ENCODE assay signal across 11 cellular contexts in the genomic region with DNA sequence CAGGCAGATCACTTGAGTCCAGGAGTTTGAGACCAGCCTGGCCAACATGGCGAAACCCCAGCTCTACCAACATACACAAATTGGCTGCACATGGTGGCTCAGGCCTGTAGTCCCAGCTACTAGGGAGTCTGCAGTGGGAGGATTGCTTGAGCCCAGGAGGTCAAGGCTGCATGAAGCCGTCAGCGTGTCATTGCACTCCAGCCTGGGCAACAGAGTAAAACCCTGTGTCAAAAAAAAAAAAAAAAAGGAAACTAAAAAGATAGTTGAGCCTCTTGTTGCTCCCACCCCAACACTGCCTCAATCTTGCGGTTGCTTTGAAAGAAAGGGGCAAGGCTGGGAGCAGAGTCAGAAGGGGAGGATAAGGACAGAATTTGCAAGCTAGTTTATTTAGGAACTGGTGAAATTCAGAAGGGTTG.
DNase-seq lines count a peak whose midpoint lies in the region; ATAC-seq, FAIRE-seq and TF ChIP-seq lines count a peak whose summit lies in the region.
"Had no signal": no experiment of that assay in that cellular context is flagged by ENCODE, and none has a peak within 500 bp of the region (broad histone marks: within the 10 kb centered on the region; RNA-seq: fewer than 3 reads in every experiment).

No MANE protein-coding gene starts in this region.

- H3K4me3 ChIP-seq in HepG2 (replicated peaks in 1 of 3; ENCODE audit: insufficient read depth in 1 of 3, low read depth in 2 of 3, low read length in 3 of 3) (peak overlapping the region in 2 of 3 experiments; percentile 36 to 63; a peak in 3 of 6 replicates), right lobe of liver (no peak overlapping the region), vagina (no peak overlapping the region), H7 (ENCODE audit: insufficient read depth, low read depth, low read length) (no peak overlapping the region)
- H3K4me3 ChIP-seq in naive thymus-derived CD4-positive, alpha-beta T cell (ENCODE audit: low read length): peak overlapping the region; percentile 25

- peaks cover 20% of the 10 kb centered on the region for H3K4me1 ChIP-seq in HepG2 (ENCODE audit: insufficient read depth, low read length)
- H3K4me1 ChIP-seq in right lobe of liver: peaks cover 0 to 7% (median 0%) of the 10 kb centered on the region in 4 donors
- peaks cover 5 to 33% of the 10 kb centered on the region in 2 donors for H3K4me1 ChIP-seq in naive thymus-derived CD4-positive, alpha-beta T cell (ENCODE audit: control insufficient read depth in 2 of 2, insufficient read depth in 2 of 2, low read length in 2 of 2)
- H3K4me1 ChIP-seq in vagina: peaks cover 42% of the 10 kb centered on the region
- H3K4me1 ChIP-seq: parathyroid adenoma had no signal

- H3K9me3 ChIP-seq in HepG2 (ENCODE audit: low read length) (no peaks in the 10 kb centered on the region), right lobe of liver (no peaks in the 10 kb centered on the region), vagina (no peaks in the 10 kb centered on the region)
- no peaks in the 10 kb centered on the region for H3K9me3 ChIP-seq in naive thymus-derived CD4-positive, alpha-beta T cell (ENCODE audit: control insufficient read depth in 2 of 3, low read length in 3 of 3)

- 27% methylated on average over 4 of the region's 4 CpGs for WGBS in HepG2 (ENCODE audit: low lambda C conversion rate)
- WGBS in right lobe of liver (ENCODE audit: insufficient coverage, low coverage, low lambda C conversion rate, missing lambda C conversion rate): 60% methylated on average over 3 of the region's 4 CpGs

- CTCF ChIA-PET in HepG2 (lab: Yijun Ruan, JAX; ENCODE audit: low intra/inter-chr PET ratio, low total read pairs): interaction anchor here (0.5 to 3.5 kb wide), 6 partner anchors 108 to 389 kb away, joined by 3 to 29 read pairs (median 4); no protein-coding TSS in a partner anchor
- CTCF ChIA-PET in naive thymus-derived CD4-positive, alpha-beta T cell (lab: Charles Lee): interaction anchor here (0.6 to 8.1 kb wide), 29 partner anchors 10 to 1909 kb away, joined by 3 to 107 read pairs (median 4); no protein-coding TSS in a partner anchor

- H3K4me3 Mint-ChIP-seq in activated naive CD8-positive, alpha-beta T cell: peak overlapping the region; percentile 64
- peak overlapping the region in 9 of 10 donors; percentile 14 to 72 (median 57) for H3K4me3 Mint-ChIP-seq in naive thymus-derived CD4-positive, alpha-beta T cell
- H3K4me3 Mint-ChIP-seq: activated T-helper 1 cell treated with anti-CD3 and anti-CD28 coated beads, Interleukin-12 subunit alpha, Interleukin-12 subunit beta, Interleukin-2, Interleukin-4 antibody, amounts not matched to agents 30 ng/mL and 10 ng/mL and 1 ng/mL, durations not matched to agents 14 hours and 24 hours and 36 hours had no signal

- intact Hi-C loops in HepG2 (cut with micrococcal nuclease; ENCODE audit: unreplicated experiment): loop anchor here (1.0 to 2.0 kb wide), 3 partner anchors 165 to 389 kb away; a partner anchor contains a TSS
- intact Hi-C loops in right lobe of liver (cut with DNase I): loop anchor here (10.0 kb wide), 2 partner anchors 277 to 387 kb away; no protein-coding TSS in a partner anchor
- intact Hi-C loops in naive thymus-derived CD4-positive, alpha-beta T cell (cut with micrococcal nuclease): loop anchor here (1.0 to 5.0 kb wide), 12 partner anchors 20 to 520 kb away; a partner anchor contains a TSS
- intact Hi-C loops in vagina (cut with DNase I): loop anchor here (5.0 kb wide), 3 partner anchors 105 to 390 kb away; no protein-coding TSS in a partner anchor

- no peaks in the 10 kb centered on the region for H4K20me1 ChIP-seq in HepG2 (ENCODE audit: insufficient read depth, low read length)

- H3K79me2 ChIP-seq in HepG2 (ENCODE audit: insufficient read depth, low read length): no peaks in the 10 kb centered on the region
- H3K79me2 ChIP-seq: parathyroid adenoma had no signal

- H3K27ac Mint-ChIP-seq in activated naive CD8-positive, alpha-beta T cell: peak overlapping the region; percentile 72
- peak overlapping the region in 6 of 9 donors; percentile 76 to 94 (median 84) for H3K27ac Mint-ChIP-seq in naive thymus-derived CD4-positive, alpha-beta T cell
- H3K27ac Mint-ChIP-seq: activated T-helper 1 cell treated with anti-CD3 and anti-CD28 coated beads, Interleukin-12 subunit alpha, Interleukin-12 subunit beta, Interleukin-2, Interleukin-4 antibody, amounts not matched to agents 30 ng/mL and 10 ng/mL and 1 ng/mL, durations not matched to agents 14 hours and 24 hours and 36 hours; memory B cell had no signal

- TF ChIP-seq CTCF in HepG2 (CRISPR knock-in tag; IDR thresholded peaks at IDR 0.05) (no peak), right lobe of liver (IDR thresholded peaks at IDR 0.05) (no peak), vagina (IDR thresholded peaks at IDR 0.05) (no peak)

- TF ChIP-seq RAD21 in HepG2 (CRISPR knock-in tag; IDR thresholded peaks at IDR 0.05): no peak

- no peaks in the 10 kb centered on the region for H3K36me3 Mint-ChIP-seq in activated naive CD8-positive, alpha-beta T cell
- no peaks in the 10 kb centered on the region for H3K36me3 Mint-ChIP-seq in naive thymus-derived CD4-positive, alpha-beta T cell
- H3K36me3 Mint-ChIP-seq: memory B cell had no signal

- in situ Hi-C loops in HepG2 (cut with HindIII; ENCODE audit: extremely low pct_ligation_motif_present, low pct_unique_long_range_greater_than_20kb): loop anchor here (5.0 kb wide), 3 partner anchors 100 to 390 kb away; no protein-coding TSS in a partner anchor

- DNase-seq in HepG2 (ENCODE audit: low spot score): no peak
- DNase-seq in right lobe of liver: no peak
- DNase-seq in naive thymus-derived CD4-positive, alpha-beta T cell: no peak
- DNase-seq in vagina (ENCODE audit: extremely low spot score in 2 of 2): no peak
- no peak for DNase-seq in H7
- no peak for DNase-seq in foreskin melanocyte

- POLR2A ChIA-PET in HepG2 (lab: Yijun Ruan, JAX): interaction anchor here (0.7 kb wide), 2 partner anchors 153 to 510 kb away, joined by 3 read pairs; a partner anchor contains a TSS
- POLR2A ChIA-PET in naive thymus-derived CD4-positive, alpha-beta T cell (lab: Charles Lee): interaction anchor here (0.8 to 3.2 kb wide), 8 partner anchors 19 to 389 kb away, joined by 3 to 19 read pairs (median 4); no protein-coding TSS in a partner anchor

- TF ChIP-seq EP300 in HepG2 (IDR thresholded peaks at IDR 0.05; ENCODE audit: low read depth in 2 of 2, low read length in 2 of 2) (no peak), HepG2 (CRISPR knock-in tag; IDR thresholded peaks at IDR 0.05; ENCODE audit: borderline replicate concordance) (no peak)

- H3K4me2 ChIP-seq in HepG2 (ENCODE audit: low read depth, low read length): peak overlapping the region; percentile 89

- H3K27me3 ChIP-seq in HepG2 (ENCODE audit: control insufficient read depth in 1 of 2, insufficient read depth in 2 of 2, low read length in 2 of 2) (peaks cover 0 to 12% of the 10 kb centered on the region in 2 experiments; a peak in 2 of 5 replicates), right lobe of liver (no peaks in the 10 kb centered on the region), vagina (no peaks in the 10 kb centered on the region), H7 (ENCODE audit: control insufficient read depth, insufficient read depth, low read length) (no peaks in the 10 kb centered on the region)
- no peaks in the 10 kb centered on the region for H3K27me3 ChIP-seq in naive thymus-derived CD4-positive, alpha-beta T cell (ENCODE audit: control insufficient read depth in 2 of 2, insufficient read depth in 2 of 2, low read length in 2 of 2)

- TF ChIP-seq POLR2A in HepG2 (IDR thresholded peaks at IDR 0.05; ENCODE audit: insufficient read depth in 1 of 2, low read depth in 2 of 2, low read length in 2 of 2) (no peak), right lobe of liver (IDR thresholded peaks at IDR 0.05) (no peak), vagina (IDR thresholded peaks at IDR 0.05) (no peak)

- peak overlapping the region; percentile 25; the same call in 1 of the 2 replicates for H3K9ac ChIP-seq in HepG2 (ENCODE audit: insufficient read depth, low read depth, low read length)
- H3K9ac ChIP-seq: parathyroid adenoma had no signal

- no peak for FAIRE-seq in HepG2 (lab: Jason Lieb, UNC)

- no peaks in the 10 kb centered on the region for H3K36me3 ChIP-seq in HepG2 (replicated peaks in 1 of 2; ENCODE audit: control insufficient read depth in 1 of 2, insufficient read depth in 2 of 2, low read length in 2 of 2)
- no peaks in the 10 kb centered on the region for H3K36me3 ChIP-seq in right lobe of liver
- H3K36me3 ChIP-seq in naive thymus-derived CD4-positive, alpha-beta T cell (ENCODE audit: control insufficient read depth in 2 of 3, insufficient read depth in 3 of 3, low read length in 3 of 3): no peaks in the 10 kb centered on the region
- H3K36me3 ChIP-seq in vagina: no peaks in the 10 kb centered on the region
- no peaks in the 10 kb centered on the region for H3K36me3 ChIP-seq in H7 (replicated peaks; ENCODE audit: control insufficient read depth, insufficient read depth, low read length)

- peak overlapping the region; percentile 56 for H2AFZ ChIP-seq in HepG2 (ENCODE audit: low read length)

- peak; percentile 59 for ATAC-seq in HepG2
- no peak for ATAC-seq in right lobe of liver
- ATAC-seq in naive thymus-derived CD4-positive, alpha-beta T cell: no peak
- ATAC-seq in esophagus mucosa: no peak

- no peaks in the 10 kb centered on the region for H3K9me3 Mint-ChIP-seq in activated naive CD8-positive, alpha-beta T cell (ENCODE audit: low read depth)
- H3K9me3 Mint-ChIP-seq in naive thymus-derived CD4-positive, alpha-beta T cell: no peaks in the 10 kb centered on the region
- H3K9me3 Mint-ChIP-seq: activated T-helper 1 cell treated with anti-CD3 and anti-CD28 coated beads, Interleukin-12 subunit alpha, Interleukin-12 subunit beta, Interleukin-2, Interleukin-4 antibody, amounts not matched to agents 30 ng/mL and 10 ng/mL and 1 ng/mL, durations not matched to agents 14 hours and 24 hours and 36 hours; memory B cell had no signal

- BruUV-seq in HepG2 (replicated peaks; lab: Mats Ljungman, UMichigan): no TSS peak

- H3K4me1 Mint-ChIP-seq in activated naive CD8-positive, alpha-beta T cell (ENCODE audit: low read depth): peaks cover 36% of the 10 kb centered on the region
- H3K4me1 Mint-ChIP-seq in naive thymus-derived CD4-positive, alpha-beta T cell: peaks cover 18 to 51% (median 38%) of the 10 kb centered on the region in 7 donors

- no peaks in the 10 kb centered on the region for H3K27me3 Mint-ChIP-seq in activated naive CD8-positive, alpha-beta T cell
- peaks cover 0 to 52% (median 0%) of the 10 kb centered on the region in 5 donors for H3K27me3 Mint-ChIP-seq in naive thymus-derived CD4-positive, alpha-beta T cell

- no peak overlapping the region for H3K27ac ChIP-seq in HepG2 (ENCODE audit: extremely low read length, insufficient read depth, low read length)
- no peak overlapping the region for H3K27ac ChIP-seq in right lobe of liver
- no peak overlapping the region for H3K27ac ChIP-seq in naive thymus-derived CD4-positive, alpha-beta T cell (ENCODE audit: low read depth, low read length)
- H3K27ac ChIP-seq in vagina: peak overlapping the region; percentile 48
- H3K27ac ChIP-seq: parathyroid adenoma had no signal

Comparison
In these comparisons a context has a peak if more than half of its experiments do, and no peak if none do; other contexts are left out.
1. H3K4me3 ChIP-seq: peak in HepG2 (2 of 3) and naive thymus-derived CD4-positive, alpha-beta T cell (single experiment); none in right lobe of liver (0 of 3), vagina (0 of 2) and H7 (single experiment).